11 cellular contexts compared by ENCODE assay signal in the genomic region with DNA sequence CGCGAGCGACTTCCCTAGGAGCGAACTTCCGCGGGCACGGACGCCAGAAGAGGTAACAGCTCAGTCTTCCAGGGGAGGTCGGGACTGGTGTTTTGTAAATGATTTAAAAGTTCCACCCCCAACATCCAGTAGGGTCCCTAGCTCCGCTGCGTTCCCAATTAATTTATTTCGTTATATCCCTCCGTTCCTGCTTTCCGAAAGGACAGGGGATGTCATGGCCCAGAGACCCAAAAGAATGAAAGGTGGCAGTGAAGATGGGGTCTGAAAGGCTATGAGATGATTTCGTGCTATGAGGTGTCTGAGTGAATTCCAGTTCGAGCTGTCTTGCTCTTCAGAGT. TPM values are rescaled to one million over a fixed set of nuclear protein-coding genes. Genes with fewer than 3 reads are reported as not detected.
DNase-seq lines count a peak whose midpoint lies in the region; ATAC-seq and TF ChIP-seq lines count a peak whose summit lies in the region.
"Had no signal": no experiment of that assay in that cellular context is flagged by ENCODE, and none has a peak within 500 bp of the region (broad histone marks: within the 10 kb centered on the region; RNA-seq: fewer than 3 reads in every experiment).

No MANE protein-coding gene starts in this region.

- no peaks in the 10 kb centered on the region for H4K20me1 ChIP-seq in SK-N-SH (ENCODE audit: insufficient read depth)
- H4K20me1 ChIP-seq in hepatocyte (ENCODE audit: insufficient read depth, poor library complexity, severe bottlenecking): no peaks in the 10 kb centered on the region

- no peak overlapping the region for H3K27ac ChIP-seq in SK-N-SH (ENCODE audit: low read depth in 2 of 2, low read length in 1 of 2)
- no peak overlapping the region for H3K27ac ChIP-seq in hepatocyte
- no peak overlapping the region for H3K27ac ChIP-seq in skin epidermis
- H3K27ac ChIP-seq: vagina had no signal

- H3K4me3 Mint-ChIP-seq in activated T-helper 1 cell treated with anti-CD3 and anti-CD28 coated beads, Interleukin-12 subunit alpha, Interleukin-12 subunit beta, Interleukin-2, Interleukin-4 antibody, amounts not matched to agents 30 ng/mL and 10 ng/mL and 1 ng/mL, durations not matched to agents 14 hours and 24 hours and 36 hours: peak overlapping the region; percentile 69

- no peaks in the 10 kb centered on the region for H3K9me3 Mint-ChIP-seq in activated T-helper 1 cell treated with anti-CD3 and anti-CD28 coated beads, Interleukin-12 subunit alpha, Interleukin-12 subunit beta, Interleukin-2, Interleukin-4 antibody, amounts not matched to agents 30 ng/mL and 10 ng/mL and 1 ng/mL, durations not matched to agents 14 hours and 24 hours and 36 hours

- no peaks in the 10 kb centered on the region for H3K79me2 ChIP-seq in SK-N-SH (ENCODE audit: insufficient read depth)
- no peaks in the 10 kb centered on the region for H3K79me2 ChIP-seq in hepatocyte

- intact Hi-C loops in activated T-helper 1 cell treated with anti-CD3 and anti-CD28 coated beads, Interleukin-12 subunit alpha, Interleukin-12 subunit beta, Interleukin-2, Interleukin-4 antibody, amounts not matched to agents 30 ng/mL and 10 ng/mL and 1 ng/mL, durations not matched to agents 14 hours and 24 hours and 36 hours (cut with micrococcal nuclease): no loop called here

- CTCF ChIA-PET in SK-N-SH (lab: Yijun Ruan, JAX): no interaction called here

- H3K4me1 ChIP-seq in SK-N-SH (ENCODE audit: control insufficient read depth in 1 of 2, insufficient read depth in 2 of 2, low read depth in 1 of 2, low read length in 1 of 2) (no peaks in the 10 kb centered on the region), hepatocyte (ENCODE audit: insufficient read depth) (no peaks in the 10 kb centered on the region)

- H2AFZ ChIP-seq in SK-N-SH (ENCODE audit: low read depth) (peak overlapping the region; percentile 86), hepatocyte (peak overlapping the region; percentile 56)

- H3K27me3 ChIP-seq in SK-N-SH (ENCODE audit: insufficient read depth): no peaks in the 10 kb centered on the region
- peaks cover 98% of the 10 kb centered on the region for H3K27me3 ChIP-seq in hepatocyte
- H3K27me3 ChIP-seq: vagina had no signal

- DNase-seq in SK-N-SH: no peak
- no peak for DNase-seq in activated T-helper 1 cell treated with anti-CD3 and anti-CD28 coated beads, Interleukin-12 subunit alpha, Interleukin-12 subunit beta, Interleukin-2, Interleukin-4 antibody, amounts not matched to agents 30 ng/mL and 10 ng/mL and 1 ng/mL, durations not matched to agents 14 hours and 24 hours and 36 hours (ENCODE audit: low spot score)
- no peak for DNase-seq in hepatocyte (ENCODE audit: low spot score)
- DNase-seq in NCI-H748 (lab: John Stamatoyannopoulos, UW; ENCODE audit: unreplicated experiment): no peak
- DNase-seq in stimulated activated CD8-positive, alpha-beta memory T cell treated with anti-CD3 and anti-CD28 coated beads, Interleukin-4, amount 100 ng/mL, for 48 hours: no peak
- DNase-seq: 8988T, NCI-H1436 had no signal

- peaks cover 3% of the 10 kb centered on the region for H3F3A ChIP-seq in SK-N-SH (replicated peaks; ENCODE audit: insufficient read depth)

- H3K36me3 ChIP-seq in SK-N-SH (replicated peaks in 1 of 2; ENCODE audit: control insufficient read depth in 1 of 2, insufficient read depth in 2 of 2, low read length in 1 of 2): peaks cover 0 to 4% of the 10 kb centered on the region in 2 experiments
- no peaks in the 10 kb centered on the region for H3K36me3 ChIP-seq in hepatocyte (replicated peaks; ENCODE audit: insufficient read depth, low read depth)
- H3K36me3 ChIP-seq: vagina had no signal

- H3K4me1 Mint-ChIP-seq in activated T-helper 1 cell treated with anti-CD3 and anti-CD28 coated beads, Interleukin-12 subunit alpha, Interleukin-12 subunit beta, Interleukin-2, Interleukin-4 antibody, amounts not matched to agents 30 ng/mL and 10 ng/mL and 1 ng/mL, durations not matched to agents 14 hours and 24 hours and 36 hours (ENCODE audit: low read depth): peaks cover 6% of the 10 kb centered on the region

- H3K4me3 ChIP-seq in SK-N-SH (ENCODE audit: low read depth in 2 of 2, low read length in 1 of 2) (peak overlapping the region; percentile 59 to 61), hepatocyte (peak overlapping the region; percentile 39), skin epidermis (peak overlapping the region in 6 of 7 experiments; percentile 12 to 41 (median 34))

- H3K9me2 ChIP-seq in SK-N-SH (no peaks in the 10 kb centered on the region), hepatocyte (replicated peaks; ENCODE audit: insufficient read depth) (no peaks in the 10 kb centered on the region)

- H3K9ac ChIP-seq in SK-N-SH: peak overlapping the region; percentile 58; the same call in 1 of the 2 replicates

- 48% methylated on average over 16 of the region's 16 CpGs for WGBS in SK-N-SH (ENCODE audit: low lambda C conversion rate)
- WGBS in hepatocyte (ENCODE audit: low lambda C conversion rate, missing lambda C conversion rate): 10% methylated on average over 16 of the region's 16 CpGs

- peaks cover 51% of the 10 kb centered on the region for H3K27me3 Mint-ChIP-seq in activated T-helper 1 cell treated with anti-CD3 and anti-CD28 coated beads, Interleukin-12 subunit alpha, Interleukin-12 subunit beta, Interleukin-2, Interleukin-4 antibody, amounts not matched to agents 30 ng/mL and 10 ng/mL and 1 ng/mL, durations not matched to agents 14 hours and 24 hours and 36 hours (ENCODE audit: insufficient read depth)

- H3K9me3 ChIP-seq in SK-N-SH (no peaks in the 10 kb centered on the region), hepatocyte (ENCODE audit: low read depth) (no peaks in the 10 kb centered on the region)
- H3K9me3 ChIP-seq: vagina had no signal

- POLR2A ChIA-PET in SK-N-SH (lab: Yijun Ruan, JAX): interaction anchor here (0.6 kb wide), 1 partner anchor 43 kb away, joined by 3 read pairs; no protein-coding TSS in a partner anchor

- TF ChIP-seq RAD21 in SK-N-SH (IDR thresholded peaks at IDR 0.05; ENCODE audit: low read length): no peak

- no peak for TF ChIP-seq EP300 in SK-N-SH (IDR thresholded peaks at IDR 0.05; ENCODE audit: borderline replicate concordance in 1 of 2, low read depth in 1 of 2, low read length in 1 of 2)

- ATAC-seq in SK-N-SH treated with all-trans-retinoic acid at 6 μM for 48 hours (no peak; the same call in 2 of the 3 replicates), GM19035 (IDR thresholded peaks at IDR 0.05; ENCODE audit: unreplicated experiment) (no peak)

- TF ChIP-seq CTCF in SK-N-SH (IDR thresholded peaks at IDR 0.05): no peak
- no peak for TF ChIP-seq CTCF in hepatocyte (IDR thresholded peaks at IDR 0.05; ENCODE audit: poor library complexity)

- no peak overlapping the region for H3K27ac Mint-ChIP-seq in activated T-helper 1 cell treated with anti-CD3 and anti-CD28 coated beads, Interleukin-12 subunit alpha, Interleukin-12 subunit beta, Interleukin-2, Interleukin-4 antibody, amounts not matched to agents 30 ng/mL and 10 ng/mL and 1 ng/mL, durations not matched to agents 14 hours and 24 hours and 36 hours

- H3K36me3 Mint-ChIP-seq in activated T-helper 1 cell treated with anti-CD3 and anti-CD28 coated beads, Interleukin-12 subunit alpha, Interleukin-12 subunit beta, Interleukin-2, Interleukin-4 antibody, amounts not matched to agents 30 ng/mL and 10 ng/mL and 1 ng/mL, durations not matched to agents 14 hours and 24 hours and 36 hours (ENCODE audit: low read depth): no peaks in the 10 kb centered on the region

- H3K4me2 ChIP-seq in SK-N-SH (peak overlapping the region; percentile 80), hepatocyte (peak overlapping the region; percentile 99)

TF ChIP-seq in SK-N-SH, 30 proteins besides CTCF, POLR2A, EP300 and RAD21 (continues in another document):
- TF ChIP-seq FOSL2 (IDR thresholded peaks at IDR 0.05; ENCODE audit: borderline replicate concordance, low read depth): no peak

TF ChIP-seq in SK-N-SH treated with all-trans-retinoic acid at 6 μM for 48 hours, 23 proteins besides CTCF, POLR2A, EP300 and RAD21 (continues in another document):
- TF ChIP-seq ZC3H10 (CRISPR knock-in tag; IDR thresholded peaks at IDR 0.05) (no peak), ZFP3 (CRISPR knock-in tag; IDR thresholded peaks at IDR 0.05) (no peak)

RNA-seq across cellular contexts. Expression of a gene that starts 0.4 kb away (rescaled TPM):
- polyA plus RNA-seq in SK-N-SH (2012; rRNA removed) (37.2 and 59.1 TPM in 2 replicates), hepatocyte (0.95 TPM in 1 of 2 replicates, not detected in the other)
- 50.5 and 56.0 TPM in 2 replicates for polyA plus RNA-seq in SK-N-SH (2012; cell fraction: cytosol; rRNA removed)
- polyA plus RNA-seq in SK-N-SH (2012; cell fraction: nucleus; rRNA removed): 59.9 and 106 TPM in 2 replicates
- not detected in 2 replicates for total RNA-seq in activated T-helper 1 cell treated with anti-CD3 and anti-CD28 coated beads, Interleukin-12 subunit alpha, Interleukin-12 subunit beta, Interleukin-2, Interleukin-4 antibody, amounts not matched to agents 30 ng/mL and 10 ng/mL and 1 ng/mL, durations not matched to agents 14 hours and 24 hours and 36 hours
- total RNA-seq in hepatocyte: 0.08 TPM in 1 of 2 replicates, not detected in the other
- total RNA-seq: vagina had no signal

RNA-seq across cellular contexts. Expression of a gene that starts 35.8 kb away (rescaled TPM):
- polyA plus RNA-seq in SK-N-SH (2012; rRNA removed) (38.8 and 49.5 TPM in 2 replicates), hepatocyte (14.4 and 15.4 TPM in 2 replicates)
- polyA plus RNA-seq in SK-N-SH (2012; cell fraction: cytosol; rRNA removed): 50.8 and 60.6 TPM in 2 replicates
- polyA plus RNA-seq in SK-N-SH (2012; cell fraction: nucleus; rRNA removed): 28.9 and 68.8 TPM in 2 replicates
- 71.9 and 74.0 TPM in 2 replicates for total RNA-seq in activated T-helper 1 cell treated with anti-CD3 and anti-CD28 coated beads, Interleukin-12 subunit alpha, Interleukin-12 subunit beta, Interleukin-2, Interleukin-4 antibody, amounts not matched to agents 30 ng/mL and 10 ng/mL and 1 ng/mL, durations not matched to agents 14 hours and 24 hours and 36 hours
- total RNA-seq in hepatocyte: 20.1 and 23.1 TPM in 2 replicates

RNA-seq across cellular contexts. Expression of a gene that starts 58.3 kb away (rescaled TPM):
- polyA plus RNA-seq in SK-N-SH (2012; rRNA removed) (23.0 and 23.8 TPM in 2 replicates), hepatocyte (7.4 and 15.1 TPM in 2 replicates)
- 27.7 and 29.2 TPM in 2 replicates for polyA plus RNA-seq in SK-N-SH (2012; cell fraction: cytosol; rRNA removed)
- 10.8 and 15.6 TPM in 2 replicates for polyA plus RNA-seq in SK-N-SH (2012; cell fraction: nucleus; rRNA removed)
- 59.9 and 64.3 TPM in 2 replicates for total RNA-seq in activated T-helper 1 cell treated with anti-CD3 and anti-CD28 coated beads, Interleukin-12 subunit alpha, Interleukin-12 subunit beta, Interleukin-2, Interleukin-4 antibody, amounts not matched to agents 30 ng/mL and 10 ng/mL and 1 ng/mL, durations not matched to agents 14 hours and 24 hours and 36 hours
- 15.3 and 21.6 TPM in 2 replicates for total RNA-seq in hepatocyte
